Comparison of ENCODE assay signal across 1 cellular context in genomic region chr2:63789318-63790051, GRCh38.
TF ChIP-seq lines count a peak whose summit lies in the region.

No MANE protein-coding gene starts in this region.

TF ChIP-seq in H1, 55 proteins besides CTCF, POLR2A, EP300 and RAD21:
- TF ChIP-seq CHD2 (IDR thresholded peaks at IDR 0.05; ENCODE audit: low read length) (no peak), USF2 (IDR thresholded peaks at IDR 0.05; ENCODE audit: low read length) (no peak), SIN3A (conservative IDR thresholded peaks at IDR 0.05 in 1 of 2, IDR thresholded peaks at IDR 0.05 in 1 of 2; ENCODE audit: low read depth in 1 of 2, low read length in 2 of 2) (no peak)
